In the genomic region with DNA sequence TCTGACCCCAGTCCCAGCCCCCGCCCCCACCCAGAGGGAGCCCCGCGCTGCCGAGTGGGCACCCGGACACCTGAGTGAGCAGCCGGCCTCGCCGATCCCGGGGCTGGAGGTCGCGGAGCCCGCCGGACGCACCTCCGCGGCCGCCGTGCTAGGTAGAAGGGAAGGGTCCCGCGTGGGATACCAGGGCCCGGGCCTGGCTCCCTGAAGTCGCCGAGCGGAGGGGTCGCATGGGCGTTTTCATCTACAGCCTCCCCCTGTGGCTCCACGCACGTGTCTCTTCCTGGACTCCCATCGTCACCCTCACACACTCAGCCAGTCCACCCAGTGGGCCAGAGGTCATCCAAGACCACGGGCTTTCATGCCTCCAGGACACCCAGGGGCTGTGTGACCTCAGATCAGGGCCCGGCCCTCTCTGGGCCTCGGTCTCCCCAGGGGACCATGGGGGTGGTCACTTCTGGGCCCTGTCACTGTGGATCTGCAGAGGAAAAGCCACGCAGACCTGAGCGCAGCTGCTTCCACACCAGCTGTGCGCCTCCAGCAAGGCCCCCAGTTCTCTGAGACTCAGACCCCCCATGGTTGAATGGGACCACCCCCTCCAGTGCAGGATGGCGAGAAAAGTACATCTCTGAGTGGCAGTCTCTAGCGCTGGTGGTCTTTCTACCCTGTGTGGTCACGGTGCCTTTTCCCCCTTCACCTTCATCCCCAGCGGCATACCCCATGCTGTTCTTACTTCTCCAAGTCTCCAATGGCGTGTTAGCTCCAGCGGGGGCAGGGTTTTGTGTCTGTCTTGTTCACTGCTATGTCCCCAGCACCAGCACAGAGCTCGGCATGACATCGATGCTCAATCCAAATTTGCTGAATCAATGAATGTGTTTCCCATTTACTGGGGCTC, we compare ENCODE assay signal across 8 cellular contexts. TPM values are rescaled to one million over a fixed set of nuclear protein-coding genes. Genes with fewer than 3 reads are reported as not detected.
DNase-seq lines count a peak whose midpoint lies in the region; ATAC-seq and TF ChIP-seq lines count a peak whose summit lies in the region.

No MANE protein-coding gene starts in this region.

- H3K36me3 Mint-ChIP-seq in naive thymus-derived CD8-positive, alpha-beta T cell, result peaks cover 0 to 2% (median 0%) of the 10 kb centered on the region in 3 donors

- ATAC-seq in naive thymus-derived CD8-positive, alpha-beta T cell, result peak in 1 of 2 donors; percentile 18
- ATAC-seq in body of pancreas, result no peak

- peak; percentile 31 for DNase-seq in NCI-H526 treated with DMSO at 0.1 percent for 48 hours (lab: John Stamatoyannopoulos, UW)
- no peak for DNase-seq in naive thymus-derived CD8-positive, alpha-beta T cell
- no peak for DNase-seq in dedifferentiated amniotic fluid mesenchymal stem cell (ENCODE audit: extremely low spot score)
- DNase-seq in AG08396 (ENCODE audit: low spot score), result no peak
- DNase-seq in body of pancreas, result no peak
- no peak for DNase-seq in NCI-H1092 treated with DMSO at 0.1 percent for 48 hours (lab: John Stamatoyannopoulos, UW)

- intact Hi-C loops in body of pancreas (cut with DNase I), result no loop called here

- no peaks in the 10 kb centered on the region for H3K9me3 Mint-ChIP-seq in naive thymus-derived CD8-positive, alpha-beta T cell

- peaks cover 13 to 45% (median 30%) of the 10 kb centered on the region in 5 donors for H3K27me3 Mint-ChIP-seq in naive thymus-derived CD8-positive, alpha-beta T cell

- H3K27me3 ChIP-seq in ectodermal cell (ENCODE audit: control insufficient read depth, insufficient read depth, low read length, poor library complexity, severe bottlenecking) (peaks cover 6% of the 10 kb centered on the region), body of pancreas (no peaks in the 10 kb centered on the region)

- no peak for TF ChIP-seq CTCF in C4-2B (conservative IDR thresholded peaks at IDR 0.05)
- TF ChIP-seq CTCF in body of pancreas (IDR thresholded peaks at IDR 0.05), result no peak

- POLR2A ChIA-PET in naive thymus-derived CD8-positive, alpha-beta T cell (lab: Charles Lee), result no interaction called here

- peak overlapping the region; percentile 68 to 92 (median 84) for H3K4me3 Mint-ChIP-seq in naive thymus-derived CD8-positive, alpha-beta T cell

- no peak for TF ChIP-seq POLR2A in body of pancreas (IDR thresholded peaks at IDR 0.05)

- peaks cover 42% of the 10 kb centered on the region for H3K4me1 ChIP-seq in ectodermal cell (ENCODE audit: control insufficient read depth, insufficient read depth, low read length)
- H3K4me1 ChIP-seq in body of pancreas, result peaks cover 15% of the 10 kb centered on the region

- peaks cover 16 to 25% (median 21%) of the 10 kb centered on the region in 4 donors for H3K4me1 Mint-ChIP-seq in naive thymus-derived CD8-positive, alpha-beta T cell

- peak overlapping the region in 9 of 10 donors; percentile 30 to 85 (median 56) for H3K27ac Mint-ChIP-seq in naive thymus-derived CD8-positive, alpha-beta T cell

- H3K27ac ChIP-seq in C4-2B, result peak overlapping the region; percentile 44
- no peak overlapping the region for H3K27ac ChIP-seq in ectodermal cell (ENCODE audit: insufficient read depth, low read depth, low read length, poor library complexity, severe bottlenecking)
- H3K27ac ChIP-seq in body of pancreas, result no peak overlapping the region

- H3K36me3 ChIP-seq in ectodermal cell (ENCODE audit: control insufficient read depth, insufficient read depth, low read length) (no peaks in the 10 kb centered on the region), body of pancreas (replicated peaks in 1 of 2; ENCODE audit: insufficient read depth in 1 of 2, low read depth in 2 of 2) (no peaks in the 10 kb centered on the region)

- H3K4me3 ChIP-seq in ectodermal cell (ENCODE audit: insufficient read depth, low read depth, low read length), result peak overlapping the region; percentile 46
- H3K4me3 ChIP-seq in body of pancreas, result peak overlapping the region in 1 of 2 donors; percentile 6

- H3K9me3 ChIP-seq in ectodermal cell (ENCODE audit: control insufficient read depth, low read length) (no peaks in the 10 kb centered on the region), body of pancreas (no peaks in the 10 kb centered on the region)

- WGBS in ectodermal cell, 2 experiments, result 14 to 15% methylated on average over 43 of the region's 43 CpGs
- 14 to 43% methylated on average over 14 to 40 of the region's 43 CpGs for whole genome bisulfite sequencing in body of pancreas, 2 donors

RNA-seq across cellular contexts. Expression of a gene that starts 0.6 kb away (rescaled TPM):
- polyA plus RNA-seq in ectodermal cell (2013, experiment 1 of 4), result 66.7 TPM
- 76.6 TPM for polyA plus RNA-seq in ectodermal cell (2013, experiment 2 of 4)
- 67.5 TPM for polyA plus RNA-seq in ectodermal cell (2013, experiment 3 of 4)
- 72.5 TPM for polyA plus RNA-seq in ectodermal cell (2013, experiment 4 of 4)
- total RNA-seq in naive thymus-derived CD8-positive, alpha-beta T cell, result under 1 TPM; 0.16 to 0.66 TPM
- not detected for polyA plus RNA-seq in naive thymus-derived CD8-positive, alpha-beta T cell
- 10 to 100 TPM in 1 of 2 donors, 1 to 10 TPM in 1; 7.8 to 19.1 TPM for total RNA-seq in body of pancreas

Comparison
In these comparisons a context has a peak if more than half of its experiments do, and no peak if none do; other contexts are left out.
1. RNA of a gene that starts 0.6 kb away (total RNA-seq): 7.8 to 19.1 TPM in body of pancreas; 0.16 to 0.66 TPM in naive thymus-derived CD8-positive, alpha-beta T cell; every median in the first group is over 4 times any median in the second.